14 cellular contexts compared by ENCODE assay signal in genomic region chr7:18361756-18362155, GRCh38.
A peak's percentile ranks its signal among the peaks of the same experiment; 100 is the strongest.
DNase-seq lines count a peak whose midpoint lies in the region; TF ChIP-seq lines count a peak whose summit lies in the region.
"Had no signal": no experiment of that assay in that cellular context is flagged by ENCODE, and none has a peak within 500 bp of the region (broad histone marks: within the 10 kb centered on the region; RNA-seq: fewer than 3 reads in every experiment).

No MANE protein-coding gene starts in this region.

- H3K4me1 Mint-ChIP-seq in endodermal cell = peaks cover 28% of the 10 kb centered on the region
- H3K4me1 Mint-ChIP-seq in nephron progenitor cell = peaks cover 12% of the 10 kb centered on the region
- H3K4me1 Mint-ChIP-seq in HFFc6 (ENCODE audit: low read depth) = peaks cover 12% of the 10 kb centered on the region

- DNase-seq in H4 (ENCODE audit: low spot score) = peak; percentile 40
- peak; percentile 66 for DNase-seq in NCI-H69 (lab: John Stamatoyannopoulos, UW)
- DNase-seq in endodermal cell = peak; percentile 85
- DNase-seq in nephron progenitor cell = peak; percentile 19
- DNase-seq in SHP77 treated with DMSO at 0.1 percent for 48 hours (lab: John Stamatoyannopoulos, UW) = no peak
- DNase-seq in GM19238 (ENCODE audit: insufficient read length, low spot score) = no peak
- DNase-seq in HFFc6 = no peak
- no peak for DNase-seq in NCI-H1092 (lab: John Stamatoyannopoulos, UW)
- DNase-seq: amniotic stem cell, KBM-7, left cardiac atrium, NCI-H774, T-helper 17 cell had no signal

- no peaks in the 10 kb centered on the region for H3K36me3 ChIP-seq in endodermal cell (ENCODE audit: control insufficient read depth, insufficient read depth, low read length)

- no peak overlapping the region for H3K27ac ChIP-seq in endodermal cell (ENCODE audit: low read depth, low read length)
- H3K27ac ChIP-seq: epithelial cell of prostate had no signal

- WGBS in endodermal cell (ENCODE audit: insufficient coverage in 1 of 2, insufficient read length in 1 of 2), 2 experiments = 63 to 73% methylated on average over 1 to 4 of the region's 4 CpGs

- peaks cover 6% of the 10 kb centered on the region for H3K4me1 ChIP-seq in endodermal cell (ENCODE audit: control insufficient read depth, insufficient read depth, low read length)

- H3K4me3 Mint-ChIP-seq in endodermal cell (no peak overlapping the region), nephron progenitor cell (no peak overlapping the region), HFFc6 (no peak overlapping the region)
- H3K4me3 Mint-ChIP-seq: T-helper 17 cell had no signal

- H3K9me3 Mint-ChIP-seq in endodermal cell (no peaks in the 10 kb centered on the region), nephron progenitor cell (peaks cover 3% of the 10 kb centered on the region), HFFc6 (no peaks in the 10 kb centered on the region)

- H3K27ac Mint-ChIP-seq in endodermal cell (no peak overlapping the region), nephron progenitor cell (no peak overlapping the region), HFFc6 (no peak overlapping the region)
- H3K27ac Mint-ChIP-seq: T-helper 17 cell had no signal

- no peak overlapping the region for H3K9ac ChIP-seq in endodermal cell (ENCODE audit: extremely low read depth, low read length, poor library complexity, severe bottlenecking)

- no peaks in the 10 kb centered on the region for H3K9me3 ChIP-seq in endodermal cell (ENCODE audit: control insufficient read depth, low read length)

- no peaks in the 10 kb centered on the region for H3K27me3 ChIP-seq in endodermal cell (ENCODE audit: control insufficient read depth, insufficient read depth, low read length, poor library complexity, severe bottlenecking)

- H3K27me3 Mint-ChIP-seq in endodermal cell (ENCODE audit: insufficient read depth) (no peaks in the 10 kb centered on the region), nephron progenitor cell (ENCODE audit: low read depth, poor library complexity) (peaks cover 5% of the 10 kb centered on the region), HFFc6 (ENCODE audit: insufficient read depth) (no peaks in the 10 kb centered on the region)

- no peak overlapping the region for H3K4me3 ChIP-seq in endodermal cell (ENCODE audit: low read length)

- no peaks in the 10 kb centered on the region for H3K36me3 Mint-ChIP-seq in endodermal cell (ENCODE audit: low read depth)
- H3K36me3 Mint-ChIP-seq in nephron progenitor cell (ENCODE audit: low read depth) = peaks cover 5% of the 10 kb centered on the region
- no peaks in the 10 kb centered on the region for H3K36me3 Mint-ChIP-seq in HFFc6 (ENCODE audit: low read depth)

- TF ChIP-seq CTCF in endodermal cell (conservative IDR thresholded peaks at IDR 0.05) (peak; percentile 69), nephron progenitor cell (IDR thresholded peaks at IDR 0.05) (no peak), HFFc6 (IDR thresholded peaks at IDR 0.05) (no peak)

Comparison
In these comparisons a context has a peak if more than half of its experiments do, and no peak if none do; other contexts are left out.
1. DNase-seq: peak in H4 (single experiment), NCI-H69 (single experiment), endodermal cell (single experiment) and nephron progenitor cell (single experiment); none in SHP77 treated with DMSO at 0.1 percent for 48 hours (single experiment), GM19238 (single experiment), HFFc6 (single experiment) and NCI-H1092 (single experiment).